Comparison of ENCODE assay signal across 22 cellular contexts in the genomic region with DNA sequence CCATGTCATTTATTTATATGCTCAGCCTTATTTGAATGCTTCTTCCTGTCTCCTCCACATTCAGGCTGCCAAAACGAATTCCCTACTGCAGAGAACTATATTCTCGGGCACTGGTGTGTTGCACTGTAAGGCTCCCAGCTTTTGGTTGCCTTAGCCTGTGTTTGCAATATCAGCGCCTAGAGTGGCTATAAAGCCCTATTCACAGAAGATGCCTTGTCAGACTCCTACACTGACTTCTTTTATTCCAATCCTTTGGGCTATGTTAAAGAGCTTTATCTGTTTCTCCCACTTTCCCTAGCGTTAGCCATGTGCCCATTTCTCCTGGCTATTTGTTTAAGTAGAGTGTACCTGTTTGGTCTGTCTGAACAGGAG.
"Had no signal": no experiment of that assay in that cellular context is flagged by ENCODE, and none has a peak within 500 bp of the region (broad histone marks: within the 10 kb centered on the region; RNA-seq: fewer than 3 reads in every experiment).

No MANE protein-coding gene starts in this region.

- H3K36me3 Mint-ChIP-seq: immature natural killer cell; naive thymus-derived CD4-positive, alpha-beta T cell; stimulated activated effector memory CD8-positive, alpha-beta T cell treated with anti-CD3 and anti-CD28 coated beads, Interleukin-12 subunit alpha, Interleukin-12 subunit beta, amount 100 ng/mL, for 72 hours had no signal

- H3K27ac Mint-ChIP-seq: immature natural killer cell; naive thymus-derived CD4-positive, alpha-beta T cell; stimulated activated effector memory CD8-positive, alpha-beta T cell treated with anti-CD3 and anti-CD28 coated beads, Interleukin-12 subunit alpha, Interleukin-12 subunit beta, amount 100 ng/mL, for 72 hours had no signal

- DNase-seq: cortex of kidney; effector memory CD4-positive, alpha-beta T cell; esophagus squamous epithelium; foreskin fibroblast; immature natural killer cell; kidney glomerular epithelial cell; mammary epithelial cell; naive thymus-derived CD4-positive, alpha-beta T cell; ovary; stimulated activated CD4-positive, alpha-beta T cell treated with anti-CD3 and anti-CD28 coated beads, Interleukin-4, amount 100 ng/mL, for 1 hour; stimulated activated CD8-positive, alpha-beta memory T cell treated with anti-CD3 and anti-CD28 coated beads, Interleukin-4, amount 100 ng/mL, for 48 hours; stimulated activated naive CD8-positive, alpha-beta T cell treated with anti-CD3 and anti-CD28 coated beads, Interleukin-15, Interleukin-2, amounts not matched to agents 100 U/mL and 50 U/mL, for 24 hours; thyroid gland; upper lobe of right lung had no signal

- H3K4me3 ChIP-seq: esophagus squamous epithelium, ovary, right atrium auricular region, smooth muscle cell, suprapubic skin, thyroid gland, upper lobe of right lung had no signal

- ATAC-seq: naive thymus-derived CD4-positive, alpha-beta T cell; stimulated activated effector memory CD8-positive, alpha-beta T cell treated with anti-CD3 and anti-CD28 coated beads, Interleukin-12 subunit alpha, Interleukin-12 subunit beta, amount 100 ng/mL, for 72 hours; stimulated activated naive CD8-positive, alpha-beta T cell treated with anti-CD3 and anti-CD28 coated beads, Interleukin-15, Interleukin-2, amounts not matched to agents 100 U/mL and 50 U/mL, for 24 hours; upper lobe of right lung had no signal

- H3K9me3 Mint-ChIP-seq: central memory CD8-positive, alpha-beta T cell; stimulated activated effector memory CD8-positive, alpha-beta T cell treated with anti-CD3 and anti-CD28 coated beads, Interleukin-12 subunit alpha, Interleukin-12 subunit beta, amount 100 ng/mL, for 72 hours had no signal

- FAIRE-seq: endometrium had no signal

- H3K27ac ChIP-seq: epithelial cell of prostate, esophagus squamous epithelium, neutrophil, right atrium auricular region, suprapubic skin, thyroid gland, upper lobe of right lung had no signal

- H3K4me2 ChIP-seq: smooth muscle cell had no signal

- H3K9me3 ChIP-seq: esophagus squamous epithelium, neutrophil, ovary, right atrium auricular region, suprapubic skin, thyroid gland, upper lobe of right lung had no signal
